Comparison of ENCODE assay signal across 12 cellular contexts in the genomic region with DNA sequence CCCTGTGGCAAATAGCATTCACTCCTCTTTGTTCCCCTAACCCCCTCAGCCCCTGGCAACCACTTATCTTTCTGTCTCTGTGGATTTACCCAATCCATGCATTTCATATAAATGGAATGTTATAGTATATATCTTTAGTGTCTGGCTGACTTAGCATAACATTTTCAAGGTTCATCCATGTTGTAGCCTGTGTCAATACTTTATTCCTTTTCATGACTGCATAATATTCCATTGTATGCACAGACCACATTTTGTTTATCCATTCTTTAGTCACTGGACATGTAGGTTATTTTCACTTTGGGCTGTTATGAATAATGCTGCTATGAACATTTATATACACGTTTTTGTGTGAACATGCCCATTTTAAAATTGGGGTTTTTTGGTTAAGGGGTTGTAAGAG.
"Had no signal": no experiment of that assay in that cellular context is flagged by ENCODE, and none has a peak within 500 bp of the region (broad histone marks: within the 10 kb centered on the region; RNA-seq: fewer than 3 reads in every experiment).

No MANE protein-coding gene starts in this region.

- H3K27me3 Mint-ChIP-seq: type B pancreatic cell had no signal

- H3K9me3 ChIP-seq: ascending aorta, gastrocnemius medialis had no signal

- H3K36me3 ChIP-seq: ascending aorta, gastrocnemius medialis, heart right ventricle had no signal

- DNase-seq: activated CD4-positive, alpha-beta T cell treated with anti-CD3 and anti-CD28 coated beads, Interleukin-2, amount 50 U/mL, for 1 hour; gastrocnemius medialis; heart right ventricle; midbrain; posterior cingulate gyrus; stimulated activated CD4-positive, alpha-beta T cell treated with anti-CD3 and anti-CD28 coated beads, Interleukin-2, amount 100 ng/mL, for 48 hours; stimulated activated naive CD4-positive, alpha-beta T cell treated with Interleukin-2 at 50 U/mL for 16 hours had no signal

- H3K27me3 ChIP-seq: ascending aorta, gastrocnemius medialis, heart right ventricle had no signal

- H3K4me3 Mint-ChIP-seq: type B pancreatic cell had no signal

- ATAC-seq: activated CD4-positive, CD25-positive, alpha-beta regulatory T cell treated with anti-CD3 and anti-CD28 coated beads, Interleukin-2, amount 50 U/mL, for 24 hours; gastrocnemius medialis; heart right ventricle had no signal

- FAIRE-seq: bronchial epithelial cell had no signal

- H3K27ac ChIP-seq: ascending aorta, gastrocnemius medialis had no signal

- H3K9me3 Mint-ChIP-seq: type B pancreatic cell had no signal

- H3K4me3 ChIP-seq: ascending aorta, gastrocnemius medialis, heart right ventricle, lung had no signal
